Comparison of ENCODE assay signal across 8 cellular contexts in genomic region chr11:57513911-57514537, GRCh38. TPM values are rescaled to one million over a fixed set of nuclear protein-coding genes. Genes with fewer than 3 reads are reported as not detected.
DNase-seq lines count a peak whose midpoint lies in the region; ATAC-seq and TF ChIP-seq lines count a peak whose summit lies in the region.

No MANE protein-coding gene starts in this region.

- TF ChIP-seq CTCF in brain microvascular endothelial cell (IDR thresholded peaks at IDR 0.05; ENCODE audit: low read depth, low read length, missing control alignments), result peak; percentile 1
- TF ChIP-seq CTCF in kidney epithelial cell (IDR thresholded peaks at IDR 0.05; ENCODE audit: insufficient read depth, low read length, poor library complexity, severe bottlenecking), result no peak

- in situ Hi-C loops in brain microvascular endothelial cell (cut with HindIII; ENCODE audit: low pct_ligation_motif_present, low sequenced_read_pairs) (no loop called here), G401 (cut with HindIII; ENCODE audit: low sequenced_read_pairs) (no loop called here)

- H3K4me3 ChIP-seq in brain microvascular endothelial cell (ENCODE audit: low read depth, low read length), result peak overlapping the region; percentile 77
- H3K4me3 ChIP-seq in kidney epithelial cell (ENCODE audit: low read depth, low read length), result peak overlapping the region; percentile 56

- no peaks in the 10 kb centered on the region for H3K36me3 ChIP-seq in brain microvascular endothelial cell (replicated peaks)
- H3K36me3 ChIP-seq in kidney epithelial cell (ENCODE audit: control insufficient read depth, insufficient read depth, low read length), result no peaks in the 10 kb centered on the region

- DNase-seq in activated CD4-positive, CD25-positive, alpha-beta regulatory T cell treated with anti-CD3 and anti-CD28 coated beads, Interleukin-2, amount 50 U/mL, for 72 hours, result no peak
- DNase-seq in RPMI8226 (peak; percentile 55), brain microvascular endothelial cell (no peak), kidney epithelial cell (ENCODE audit: low read depth) (no peak), G401 (ENCODE audit: low spot score) (no peak)
- DNase-seq in stimulated activated CD4-positive, alpha-beta T cell treated with anti-CD3 and anti-CD28 coated beads, Interleukin-4, amount 100 ng/mL, for 24 hours, result peak; percentile 39

- ATAC-seq in activated CD4-positive, CD25-positive, alpha-beta regulatory T cell treated with anti-CD3 and anti-CD28 coated beads, Interleukin-2, amount 50 U/mL, for 24 hours, result peak; percentile 32 to 39
- ATAC-seq in HG03108 (IDR thresholded peaks at IDR 0.05; ENCODE audit: unreplicated experiment), result peak; percentile 28

- H3K27me3 ChIP-seq in brain microvascular endothelial cell (replicated peaks) (no peaks in the 10 kb centered on the region), kidney epithelial cell (ENCODE audit: control insufficient read depth, insufficient read depth, low read length) (no peaks in the 10 kb centered on the region)

- no peak overlapping the region for H3K27ac ChIP-seq in brain microvascular endothelial cell

RNA-seq across cellular contexts. Expression of gene SLC43A1, which starts 1.5 kb away (rescaled TPM):
- 12.5 and 16.7 TPM in 2 replicates for total RNA-seq in kidney epithelial cell
- total RNA-seq in G401 (2014; rRNA removed; shearing (Covaris generic)), result 8.8 and 15.1 TPM in 2 replicates

RNA-seq across cellular contexts. Expression of gene TIMM10, which starts 16.5 kb away (rescaled TPM):
- 49.6 and 66.4 TPM in 2 replicates for total RNA-seq in kidney epithelial cell
- total RNA-seq in G401 (2014; rRNA removed; shearing (Covaris generic)), result 36.2 and 53.0 TPM in 2 replicates

RNA-seq across cellular contexts. Expression of gene SMTNL1, which starts 23.4 kb away (rescaled TPM):
- not detected in 2 replicates for total RNA-seq in kidney epithelial cell
- not detected in 2 replicates for total RNA-seq in G401 (2014; rRNA removed; shearing (Covaris generic))

RNA-seq across cellular contexts. Expression of gene UBE2L6, which starts 53.4 kb away (rescaled TPM):
- 44.0 and 47.1 TPM in 2 replicates for total RNA-seq in kidney epithelial cell
- 35.9 and 40.3 TPM in 2 replicates for total RNA-seq in G401 (2014; rRNA removed; shearing (Covaris generic))

RNA-seq across cellular contexts. Expression of gene RTN4RL2, which starts 53.7 kb away (rescaled TPM):
- total RNA-seq in kidney epithelial cell, result 0.48 and 0.67 TPM in 2 replicates
- 2.9 TPM in 1 of 2 replicates, not detected in the other for total RNA-seq in G401 (2014; rRNA removed; shearing (Covaris generic))

Comparison
In these comparisons a context has a peak if more than half of its experiments do, and no peak if none do; other contexts are left out.
1. DNase-seq: peak in RPMI8226 (single experiment) and stimulated activated CD4-positive, alpha-beta T cell treated with anti-CD3 and anti-CD28 coated beads, Interleukin-4, amount 100 ng/mL, for 24 hours (single experiment); none in activated CD4-positive, CD25-positive, alpha-beta regulatory T cell treated with anti-CD3 and anti-CD28 coated beads, Interleukin-2, amount 50 U/mL, for 72 hours (single experiment), brain microvascular endothelial cell (single experiment), kidney epithelial cell (single experiment) and G401 (single experiment).